In the genomic region with DNA sequence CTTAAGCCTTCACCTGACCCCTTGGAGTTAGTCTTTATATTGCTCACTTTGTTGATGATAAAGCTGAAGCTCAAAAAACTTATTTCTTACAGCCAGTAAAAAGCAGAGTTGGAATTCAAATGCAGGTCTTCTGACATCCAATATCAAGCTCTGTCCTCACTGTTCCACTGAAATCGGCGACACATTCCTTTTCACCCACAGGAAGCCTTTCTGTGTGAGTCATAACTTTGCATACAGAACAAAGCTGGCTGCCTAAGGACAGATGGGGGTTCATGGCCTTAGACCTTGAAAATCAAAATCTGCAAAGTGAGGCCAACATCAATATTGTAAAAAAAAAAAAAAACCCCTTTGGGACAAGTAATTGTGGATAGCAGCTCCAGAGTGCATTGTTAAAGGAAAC, we compare ENCODE assay signal across 10 cellular contexts. TPM values are rescaled to one million over a fixed set of nuclear protein-coding genes. Genes with fewer than 3 reads are reported as not detected.
DNase-seq lines count a peak whose midpoint lies in the region; ATAC-seq and TF ChIP-seq lines count a peak whose summit lies in the region.
"Had no signal": no experiment of that assay in that cellular context is flagged by ENCODE, and none has a peak within 500 bp of the region (broad histone marks: within the 10 kb centered on the region; RNA-seq: fewer than 3 reads in every experiment).

No MANE protein-coding gene starts in this region.

- peak overlapping the region; percentile 51 for H3K4me2 ChIP-seq in skeletal muscle satellite cell (ENCODE audit: low read length)

- no peak overlapping the region for H3K4me3 ChIP-seq in skeletal muscle satellite cell (ENCODE audit: low read length)

- H3K4me1 ChIP-seq in skeletal muscle satellite cell (ENCODE audit: control insufficient read depth, insufficient read depth, low read length), result peaks cover 13% of the 10 kb centered on the region

- peak; percentile 74 for DNase-seq in HT-29 (ENCODE audit: low spot score)
- DNase-seq in glomerular endothelial cell (ENCODE audit: extremely low read depth, low read depth, low spot score), result peak; percentile 34
- DNase-seq in retina, result no peak
- no peak for DNase-seq in medulla oblongata (ENCODE audit: extremely low spot score)
- DNase-seq: erythroblast, NCI-H2107 had no signal

- H3K27me3 ChIP-seq in skeletal muscle satellite cell (ENCODE audit: control insufficient read depth, insufficient read depth, low read length), result no peaks in the 10 kb centered on the region

- peak; percentile 92 for ATAC-seq in SK-N-SH treated with all-trans-retinoic acid at 6 μM for 48 hours
- no peak for ATAC-seq in HG03457 (IDR thresholded peaks at IDR 0.05; ENCODE audit: unreplicated experiment)

- no peaks in the 10 kb centered on the region for H3K9me3 ChIP-seq in skeletal muscle satellite cell (replicated peaks; ENCODE audit: low read length)

- H3K36me3 ChIP-seq in skeletal muscle satellite cell (ENCODE audit: insufficient read depth, low read length), result no peaks in the 10 kb centered on the region

- no peak overlapping the region for H3K9ac ChIP-seq in skeletal muscle satellite cell (ENCODE audit: low read depth, low read length)

TF ChIP-seq in SK-N-SH treated with all-trans-retinoic acid at 6 μM for 48 hours, 23 proteins besides CTCF, POLR2A, EP300 and RAD21:
- TF ChIP-seq ZFP3 (CRISPR knock-in tag; IDR thresholded peaks at IDR 0.05), result no peak
- TF ChIP-seq ISL1 (CRISPR knock-in tag; IDR thresholded peaks at IDR 0.05), result no peak
- no peak for TF ChIP-seq GLIS3 (CRISPR knock-in tag; IDR thresholded peaks at IDR 0.05)
- no peak for TF ChIP-seq TOX (CRISPR knock-in tag; IDR thresholded peaks at IDR 0.05; ENCODE audit: borderline replicate concordance)
- no peak for TF ChIP-seq ZFP30 (CRISPR knock-in tag; IDR thresholded peaks at IDR 0.05)

RNA-seq across cellular contexts. Expression of a gene that starts 21.8 kb away (rescaled TPM):
- total RNA-seq in HT-29 (2014; rRNA removed; shearing (Covaris generic)), result not detected in 2 replicates
- 68.5 and 97.4 TPM in 2 replicates for total RNA-seq in glomerular endothelial cell
- 142 and 151 TPM in 2 replicates for total RNA-seq in skeletal muscle satellite cell (2012; rRNA removed)

RNA-seq across cellular contexts. Expression of a gene that starts 46.6 kb away (rescaled TPM):
- 79.8 and 96.7 TPM in 2 replicates for total RNA-seq in HT-29 (2014; rRNA removed; shearing (Covaris generic))
- not detected in 2 replicates for total RNA-seq in glomerular endothelial cell
- 1.7 and 2.3 TPM in 2 replicates for total RNA-seq in skeletal muscle satellite cell (2012; rRNA removed)
- total RNA-seq: activated T-helper 2 cell treated with anti-CD3 and anti-CD28 coated beads, Interferon-gamma antibody, Interleukin-2, Interleukin-4, amounts not matched to agents 10 μg/mL and 5 μg/mL and 100 μg/mL, durations not matched to agents 14 hours and 24 hours and 36 hours had no signal

Comparison
In these comparisons a context has a peak if more than half of its experiments do, and no peak if none do; other contexts are left out.
1. DNase-seq: peak in HT-29 (single experiment) and glomerular endothelial cell (single experiment); none in retina (single experiment) and medulla oblongata (single experiment).
2. RNA of a gene that starts 21.8 kb away (total RNA-seq): 68.5 to 97.4 TPM in glomerular endothelial cell; not detected in HT-29; every median in the first group is over 10 times any median in the second.
3. RNA of a gene that starts 46.6 kb away (total RNA-seq): 79.8 to 96.7 TPM in HT-29; not detected in glomerular endothelial cell; every median in the first group is over 10 times any median in the second.